23 cellular contexts compared by ENCODE assay signal in the genomic region with DNA sequence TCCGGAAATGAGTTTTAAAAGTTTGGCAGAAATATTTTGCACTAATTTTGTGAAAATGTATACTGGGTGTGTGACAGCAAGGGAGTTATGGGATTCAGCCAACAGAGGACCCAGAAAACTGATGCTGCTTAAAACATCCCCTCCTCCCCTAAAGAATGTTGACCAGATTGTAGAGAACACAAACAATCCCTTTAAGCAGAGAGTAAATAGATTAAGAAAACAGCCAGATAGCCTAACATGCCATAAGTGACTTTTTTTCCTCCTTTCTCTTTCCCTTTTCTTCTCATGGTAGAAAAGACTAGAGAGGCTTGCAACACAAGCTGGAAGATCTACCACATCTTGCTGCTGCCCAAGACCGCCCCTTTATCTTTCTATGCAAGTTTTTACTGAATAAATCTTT.
DNase-seq lines count a peak whose midpoint lies in the region; ATAC-seq and TF ChIP-seq lines count a peak whose summit lies in the region.
"Had no signal": no experiment of that assay in that cellular context is flagged by ENCODE, and none has a peak within 500 bp of the region (broad histone marks: within the 10 kb centered on the region; RNA-seq: fewer than 3 reads in every experiment).

No MANE protein-coding gene starts in this region.

- H3K36me3 ChIP-seq in mammary epithelial cell (ENCODE audit: insufficient read depth, low read length) (no peaks in the 10 kb centered on the region), iPS-20b (ENCODE audit: insufficient read depth, low read depth, low read length) (no peaks in the 10 kb centered on the region)
- H3K36me3 ChIP-seq: transverse colon had no signal

- no peak overlapping the region for H3K27ac Mint-ChIP-seq in MCF 10A (ENCODE audit: low read depth, unreplicated experiment)
- H3K27ac Mint-ChIP-seq: activated T-helper 2 cell treated with anti-CD3 and anti-CD28 coated beads, Interferon-gamma antibody, Interleukin-2, Interleukin-4, amounts not matched to agents 10 μg/mL and 5 μg/mL and 100 μg/mL, durations not matched to agents 14 hours and 24 hours and 36 hours; natural killer cell treated with Interleukin-12 subunit alpha and Interleukin-12 subunit beta and Interleukin-15 and Interleukin-18, amount 100 ng/mL, for 72 hours had no signal

- in situ Hi-C loops in mammary epithelial cell (cut with MboI; ENCODE audit: low sequenced_read_pairs in 2 of 2): no loop called here

- H3K9ac ChIP-seq in mammary epithelial cell (ENCODE audit: insufficient read depth, low read length) (no peak overlapping the region), iPS-20b (ENCODE audit: low read depth, low read length) (no peak overlapping the region; the same call in 1 of the 2 replicates)

- no peaks in the 10 kb centered on the region for H4K20me1 ChIP-seq in mammary epithelial cell (ENCODE audit: insufficient read depth, low read length)

- no peaks in the 10 kb centered on the region for H3K9me3 ChIP-seq in mammary epithelial cell (replicated peaks; ENCODE audit: insufficient read depth, low read length)
- no peaks in the 10 kb centered on the region for H3K9me3 ChIP-seq in iPS-20b (ENCODE audit: insufficient read depth, low read depth, low read length)
- H3K9me3 ChIP-seq: Caco-2, psoas muscle, transverse colon had no signal

- POLR2A ChIA-PET in MCF 10A (lab: Yijun Ruan, JAX): no interaction called here

- no peak for ATAC-seq in GM21447 (IDR thresholded peaks at IDR 0.05; ENCODE audit: unreplicated experiment)
- ATAC-seq: natural killer cell treated with Interleukin-12 subunit alpha and Interleukin-12 subunit beta and Interleukin-15 and Interleukin-18, amount 100 ng/mL, for 72 hours; psoas muscle; stimulated activated naive CD8-positive, alpha-beta T cell treated with anti-CD3 and anti-CD28 coated beads, Interleukin-15, Interleukin-2, amounts not matched to agents 100 U/mL and 50 U/mL, for 24 hours had no signal

- no peak overlapping the region for H3K4me3 Mint-ChIP-seq in MCF 10A (ENCODE audit: unreplicated experiment)
- H3K4me3 Mint-ChIP-seq: natural killer cell treated with Interleukin-12 subunit alpha and Interleukin-12 subunit beta and Interleukin-15 and Interleukin-18, amount 100 ng/mL, for 72 hours had no signal

- intact Hi-C loops in mammary epithelial cell (cut with micrococcal nuclease) (no loop called here), MCF 10A (cut with micrococcal nuclease) (no loop called here)

- CTCF ChIA-PET in mammary epithelial cell (lab: Charles Lee; ENCODE audit: low non-redundant PET) (no interaction called here), MCF 10A (lab: Yijun Ruan, JAX) (interaction anchor here (0.6 to 1.1 kb wide), 2 partner anchors 13 to 460 kb away, joined by 3 read pairs; no protein-coding TSS in a partner anchor)

- no peaks in the 10 kb centered on the region for H3K36me3 Mint-ChIP-seq in MCF 10A (ENCODE audit: insufficient read depth, unreplicated experiment)

- no peaks in the 10 kb centered on the region for H3K27me3 Mint-ChIP-seq in MCF 10A (ENCODE audit: insufficient read depth, unreplicated experiment)
- H3K27me3 Mint-ChIP-seq: natural killer cell treated with Interleukin-12 subunit alpha and Interleukin-12 subunit beta and Interleukin-15 and Interleukin-18, amount 100 ng/mL, for 72 hours had no signal

- 100% methylated on average over 2 of the region's 2 CpGs for WGBS in mammary epithelial cell (ENCODE audit: low coverage, missing lambda C conversion rate)

- peak overlapping the region; percentile 8 for H2AFZ ChIP-seq in mammary epithelial cell (ENCODE audit: low read depth, low read length)

- TF ChIP-seq CTCF in mammary epithelial cell (conservative IDR thresholded peaks at IDR 0.05 in 1 of 2, IDR thresholded peaks at IDR 0.05 in 1 of 2; ENCODE audit: extremely low read depth in 1 of 2, insufficient read depth in 1 of 2, low read depth in 1 of 2, low read length in 2 of 2) (no peak), MCF 10A (IDR thresholded peaks at IDR 0.05; ENCODE audit: unreplicated experiment) (no peak)

- H3K27me3 ChIP-seq in mammary epithelial cell (ENCODE audit: insufficient read depth, low read length): no peaks in the 10 kb centered on the region
- no peaks in the 10 kb centered on the region for H3K27me3 ChIP-seq in iPS-20b (ENCODE audit: insufficient read depth, low read length)
- H3K27me3 ChIP-seq: transverse colon had no signal

- peaks cover 39% of the 10 kb centered on the region for H3K4me1 Mint-ChIP-seq in MCF 10A (ENCODE audit: insufficient read depth, unreplicated experiment)

- H3K4me3 ChIP-seq in mammary epithelial cell (replicated peaks in 1 of 3; ENCODE audit: insufficient read depth in 1 of 3, low read depth in 2 of 3, low read length in 3 of 3): no peak overlapping the region
- 0 out of 2 replicates have a peak overlapping the region, but pooled peaks have one; percentile 12 for H3K4me3 ChIP-seq in iPS-20b (ENCODE audit: low read length)
- H3K4me3 ChIP-seq: psoas muscle, transverse colon had no signal

- peaks cover 5% of the 10 kb centered on the region for H3K9me3 Mint-ChIP-seq in MCF 10A (ENCODE audit: unreplicated experiment)
- H3K9me3 Mint-ChIP-seq: activated T-helper 2 cell treated with anti-CD3 and anti-CD28 coated beads, Interferon-gamma antibody, Interleukin-2, Interleukin-4, amounts not matched to agents 10 μg/mL and 5 μg/mL and 100 μg/mL, durations not matched to agents 14 hours and 24 hours and 36 hours had no signal

- peaks cover 26% of the 10 kb centered on the region for H3K4me1 ChIP-seq in mammary epithelial cell (ENCODE audit: insufficient read depth, low read length)
- H3K4me1 ChIP-seq in iPS-20b (ENCODE audit: insufficient read depth, low read length): peaks cover 24% of the 10 kb centered on the region
- H3K4me1 ChIP-seq: Caco-2, psoas muscle had no signal

- DNase-seq in mammary epithelial cell (no peak), MCF 10A (ENCODE audit: unreplicated experiment) (no peak), amniotic epithelial cell (ENCODE audit: low read depth) (peak; percentile 5), A172 (ENCODE audit: low spot score) (no peak)
- DNase-seq in activated naive CD4-positive, alpha-beta T cell (lab: John Stamatoyannopoulos, UW): no peak
- DNase-seq: activated CD4-positive, alpha-beta T cell treated with anti-CD3 and anti-CD28 coated beads, Interleukin-2, amount 50 U/mL, for 1 hour; activated CD8-positive, alpha-beta memory T cell treated with anti-CD3 and anti-CD28 coated beads, Interleukin-2, amount 50 U/mL, for 4 hours; Caco-2; dermis blood vessel endothelial cell; foreskin melanocyte; hypothalamus; NCI-H1417; NCI-H524 treated with DMSO at 0.1 percent for 48 hours; psoas muscle; stimulated activated CD4-positive, alpha-beta T cell treated with anti-CD3 and anti-CD28 coated beads, Interleukin-2, amount 100 ng/mL, for 48 hours; stimulated activated naive CD8-positive, alpha-beta T cell treated with anti-CD3 and anti-CD28 coated beads, Interleukin-15, Interleukin-2, amounts not matched to agents 100 U/mL and 50 U/mL, for 24 hours; transverse colon had no signal

- H3K4me2 ChIP-seq in mammary epithelial cell (ENCODE audit: insufficient read depth, low read depth, low read length): no peak overlapping the region

- BruUV-seq in mammary epithelial cell (replicated peaks; lab: Mats Ljungman, UMichigan): no TSS peak
- BruUV-seq in MCF 10A (replicated peaks; lab: Mats Ljungman, UMichigan): no TSS peak

- H3K79me2 ChIP-seq in mammary epithelial cell (ENCODE audit: insufficient read depth, low read length): no peaks in the 10 kb centered on the region

- peak overlapping the region; percentile 48 for H3K27ac ChIP-seq in mammary epithelial cell (ENCODE audit: insufficient read depth, low read depth, low read length)
- H3K27ac ChIP-seq in iPS-20b (ENCODE audit: low read length): peak overlapping the region; percentile 53
- peak overlapping the region; percentile 82 for H3K27ac ChIP-seq in temporal lobe (ENCODE audit: low read depth, low read length)
- H3K27ac ChIP-seq: 22Rv1, psoas muscle, transverse colon had no signal

- dilution Hi-C loops in mammary epithelial cell (cut with HindIII; ENCODE audit: low sequenced_read_pairs): no loop called here
